ENCODE assay signal across 8 cellular contexts in genomic region chr10:12181065-12181775, GRCh38. TPM values are rescaled to one million over a fixed set of nuclear protein-coding genes. Genes with fewer than 3 reads are reported as not detected.
DNase-seq lines count a peak whose midpoint lies in the region; ATAC-seq and TF ChIP-seq lines count a peak whose summit lies in the region.

No MANE protein-coding gene starts in this region.

- H3K4me1 Mint-ChIP-seq in natural killer cell: peaks cover 8 to 11% of the 10 kb centered on the region in 2 donors

- DNase-seq in GM12865 (ENCODE audit: low read depth) (peak; percentile 13), MV-4-11 (lab: John Stamatoyannopoulos, UW) (peak; percentile 100), activated T-cell treated with anti-CD3 and anti-CD28 coated beads for 24 hours (ENCODE audit: low read depth) (peak; percentile 66), natural killer cell (peak; percentile 39), iPS-NIHi11 (ENCODE audit: low spot score) (no peak), NCI-H2171 (lab: John Stamatoyannopoulos, UW) (no peak)

- H3K27ac Mint-ChIP-seq in natural killer cell: peak overlapping the region; percentile 81 to 86

- TF ChIP-seq CTCF in GM12865 (IDR thresholded peaks at IDR 0.05; ENCODE audit: insufficient read depth, low read depth, low read length, missing control alignments) (no peak), natural killer cell (IDR thresholded peaks at IDR 0.05) (no peak)

- H3K4me3 Mint-ChIP-seq in natural killer cell: no peak overlapping the region

- H3K27me3 Mint-ChIP-seq in natural killer cell (ENCODE audit: low read depth in 2 of 2): no peaks in the 10 kb centered on the region

- ATAC-seq in natural killer cell: peak; percentile 97 to 99 (median 98)
- no peak for ATAC-seq in GM18861 (IDR thresholded peaks at IDR 0.05; ENCODE audit: unreplicated experiment)
- ATAC-seq in GM19467 (IDR thresholded peaks at IDR 0.05; ENCODE audit: unreplicated experiment): no peak

- no peak overlapping the region for H3K4me3 ChIP-seq in GM12865 (ENCODE audit: low read depth, low read length)

- no peaks in the 10 kb centered on the region for H3K9me3 Mint-ChIP-seq in natural killer cell

- no peaks in the 10 kb centered on the region for H3K36me3 Mint-ChIP-seq in natural killer cell

- intact Hi-C loops in natural killer cell (cut with micrococcal nuclease): no loop called here

RNA-seq across cellular contexts. Expression of gene NUDT5, which starts 14.5 kb away (rescaled TPM):
- total RNA-seq in natural killer cell: 10 to 100 TPM; 25.7 to 39.1 (median 29.4) TPM

RNA-seq across cellular contexts. Expression of gene CDC123, which starts 14.8 kb away (rescaled TPM):
- 10 to 100 TPM; 45.8 to 53.3 (median 47.6) TPM for total RNA-seq in natural killer cell

RNA-seq across cellular contexts. Expression of gene SEC61A2, which starts 51.7 kb away (rescaled TPM):
- 10 to 100 TPM; 16.6 to 22.2 (median 17.4) TPM for total RNA-seq in natural killer cell

Comparison
In these comparisons a context has a peak if more than half of its experiments do, and no peak if none do; other contexts are left out.
1. DNase-seq: peak in GM12865 (single experiment), MV-4-11 (single experiment), activated T-cell treated with anti-CD3 and anti-CD28 coated beads for 24 hours (single experiment) and natural killer cell (single experiment); none in iPS-NIHi11 (single experiment) and NCI-H2171 (single experiment).
2. ATAC-seq: peak in natural killer cell (3 of 3); none in GM18861 (single experiment) and GM19467 (single experiment).